1 cellular context compared by ENCODE assay signal in the genomic region with DNA sequence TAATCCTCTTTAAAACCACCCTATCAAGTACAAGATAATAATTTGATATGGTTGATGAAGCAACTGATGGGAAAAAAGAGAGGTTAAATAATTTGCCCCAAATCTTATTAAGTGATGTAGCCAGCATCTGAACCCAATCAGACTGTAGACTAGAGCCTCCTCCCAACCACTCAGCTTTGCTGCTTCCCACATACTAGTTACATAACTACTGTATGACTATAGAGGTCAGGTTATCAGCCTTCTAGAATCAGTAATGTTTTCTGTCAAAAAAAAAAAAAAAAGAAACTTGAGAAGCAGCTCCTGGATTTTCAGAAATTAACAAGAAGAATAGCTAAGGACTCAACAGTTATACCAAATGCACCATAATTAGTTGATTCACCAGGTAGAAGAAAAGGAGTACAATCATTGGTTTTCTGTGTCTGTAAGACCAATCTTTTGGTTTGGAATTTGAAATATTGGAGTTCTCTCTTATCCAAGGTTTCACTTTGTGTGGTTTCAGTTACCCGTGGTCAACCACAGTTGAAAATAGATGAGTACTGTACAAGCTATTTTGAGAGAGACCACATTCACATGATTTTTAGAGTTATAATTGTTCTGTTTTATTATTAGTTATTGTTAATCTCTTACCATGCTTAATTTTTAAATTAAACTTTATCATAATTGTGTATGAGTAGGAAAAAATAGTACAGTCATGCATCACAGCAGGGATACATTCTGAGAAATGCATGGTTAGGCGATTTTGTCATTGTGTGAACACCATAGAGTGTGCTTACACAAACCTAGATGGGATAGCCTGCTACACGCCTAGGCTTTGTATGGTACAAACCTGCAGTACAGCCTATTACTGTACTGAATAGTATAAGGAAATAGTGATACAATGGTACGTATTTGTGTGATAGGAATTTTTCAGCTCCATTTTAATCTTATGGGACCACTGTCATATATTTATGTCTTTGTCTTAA.
TF ChIP-seq lines count a peak whose summit lies in the region.

No MANE protein-coding gene starts in this region.

TF ChIP-seq in GM12878, 131 proteins besides CTCF, POLR2A, EP300 and RAD21 (continued from another document):
- TF ChIP-seq, protein P1, sequence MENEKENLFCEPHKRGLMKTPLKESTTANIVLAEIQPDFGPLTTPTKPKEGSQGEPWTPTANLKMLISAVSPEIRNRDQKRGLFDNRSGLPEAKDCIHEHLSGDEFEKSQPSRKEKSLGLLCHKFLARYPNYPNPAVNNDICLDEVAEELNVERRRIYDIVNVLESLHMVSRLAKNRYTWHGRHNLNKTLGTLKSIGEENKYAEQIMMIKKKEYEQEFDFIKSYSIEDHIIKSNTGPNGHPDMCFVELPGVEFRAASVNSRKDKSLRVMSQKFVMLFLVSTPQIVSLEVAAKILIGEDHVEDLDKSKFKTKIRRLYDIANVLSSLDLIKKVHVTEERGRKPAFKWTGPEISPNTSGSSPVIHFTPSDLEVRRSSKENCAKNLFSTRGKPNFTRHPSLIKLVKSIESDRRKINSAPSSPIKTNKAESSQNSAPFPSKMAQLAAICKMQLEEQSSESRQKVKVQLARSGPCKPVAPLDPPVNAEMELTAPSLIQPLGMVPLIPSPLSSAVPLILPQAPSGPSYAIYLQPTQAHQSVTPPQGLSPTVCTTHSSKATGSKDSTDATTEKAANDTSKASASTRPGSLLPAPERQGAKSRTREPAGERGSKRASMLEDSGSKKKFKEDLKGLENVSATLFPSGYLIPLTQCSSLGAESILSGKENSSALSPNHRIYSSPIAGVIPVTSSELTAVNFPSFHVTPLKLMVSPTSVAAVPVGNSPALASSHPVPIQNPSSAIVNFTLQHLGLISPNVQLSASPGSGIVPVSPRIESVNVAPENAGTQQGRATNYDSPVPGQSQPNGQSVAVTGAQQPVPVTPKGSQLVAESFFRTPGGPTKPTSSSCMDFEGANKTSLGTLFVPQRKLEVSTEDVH (IDR thresholded peaks at IDR 0.05; ENCODE audit: low read depth, partially characterized antibody) = no peak
- peak; percentile 65 for TF ChIP-seq MEF2B (IDR thresholded peaks at IDR 0.05; ENCODE audit: partially characterized antibody, poor library complexity, severe bottlenecking)
- TF ChIP-seq SREBF2 (IDR thresholded peaks at IDR 0.05; ENCODE audit: low read length) = no peak
- TF ChIP-seq, protein P2, sequence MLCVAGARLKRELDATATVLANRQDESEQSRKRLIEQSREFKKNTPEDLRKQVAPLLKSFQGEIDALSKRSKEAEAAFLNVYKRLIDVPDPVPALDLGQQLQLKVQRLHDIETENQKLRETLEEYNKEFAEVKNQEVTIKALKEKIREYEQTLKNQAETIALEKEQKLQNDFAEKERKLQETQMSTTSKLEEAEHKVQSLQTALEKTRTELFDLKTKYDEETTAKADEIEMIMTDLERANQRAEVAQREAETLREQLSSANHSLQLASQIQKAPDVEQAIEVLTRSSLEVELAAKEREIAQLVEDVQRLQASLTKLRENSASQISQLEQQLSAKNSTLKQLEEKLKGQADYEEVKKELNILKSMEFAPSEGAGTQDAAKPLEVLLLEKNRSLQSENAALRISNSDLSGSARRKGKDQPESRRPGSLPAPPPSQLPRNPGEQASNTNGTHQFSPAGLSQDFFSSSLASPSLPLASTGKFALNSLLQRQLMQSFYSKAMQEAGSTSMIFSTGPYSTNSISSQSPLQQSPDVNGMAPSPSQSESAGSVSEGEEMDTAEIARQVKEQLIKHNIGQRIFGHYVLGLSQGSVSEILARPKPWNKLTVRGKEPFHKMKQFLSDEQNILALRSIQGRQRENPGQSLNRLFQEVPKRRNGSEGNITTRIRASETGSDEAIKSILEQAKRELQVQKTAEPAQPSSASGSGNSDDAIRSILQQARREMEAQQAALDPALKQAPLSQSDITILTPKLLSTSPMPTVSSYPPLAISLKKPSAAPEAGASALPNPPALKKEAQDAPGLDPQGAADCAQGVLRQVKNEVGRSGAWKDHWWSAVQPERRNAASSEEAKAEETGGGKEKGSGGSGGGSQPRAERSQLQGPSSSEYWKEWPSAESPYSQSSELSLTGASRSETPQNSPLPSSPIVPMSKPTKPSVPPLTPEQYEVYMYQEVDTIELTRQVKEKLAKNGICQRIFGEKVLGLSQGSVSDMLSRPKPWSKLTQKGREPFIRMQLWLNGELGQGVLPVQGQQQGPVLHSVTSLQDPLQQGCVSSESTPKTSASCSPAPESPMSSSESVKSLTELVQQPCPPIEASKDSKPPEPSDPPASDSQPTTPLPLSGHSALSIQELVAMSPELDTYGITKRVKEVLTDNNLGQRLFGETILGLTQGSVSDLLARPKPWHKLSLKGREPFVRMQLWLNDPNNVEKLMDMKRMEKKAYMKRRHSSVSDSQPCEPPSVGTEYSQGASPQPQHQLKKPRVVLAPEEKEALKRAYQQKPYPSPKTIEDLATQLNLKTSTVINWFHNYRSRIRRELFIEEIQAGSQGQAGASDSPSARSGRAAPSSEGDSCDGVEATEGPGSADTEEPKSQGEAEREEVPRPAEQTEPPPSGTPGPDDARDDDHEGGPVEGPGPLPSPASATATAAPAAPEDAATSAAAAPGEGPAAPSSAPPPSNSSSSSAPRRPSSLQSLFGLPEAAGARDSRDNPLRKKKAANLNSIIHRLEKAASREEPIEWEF (IDR thresholded peaks at IDR 0.05; ENCODE audit: insufficient replicate concordance, low read depth, low read length) = no peak
- TF ChIP-seq CBFB (IDR thresholded peaks at IDR 0.05; ENCODE audit: low read depth) = 0 out of 2 replicates have a peak, but pooled peaks have one; percentile 15
- no peak for TF ChIP-seq LARP7 (IDR thresholded peaks at IDR 0.05)
- TF ChIP-seq MEF2A (IDR thresholded peaks at IDR 0.05; ENCODE audit: insufficient read depth, low read depth, low read length) = peak; percentile 91
- TF ChIP-seq PAX5 (IDR thresholded peaks at IDR 0.05; ENCODE audit: borderline replicate concordance, low read depth, low read length) = no peak
- TF ChIP-seq SIX5 (IDR thresholded peaks at IDR 0.05; ENCODE audit: low read depth, low read length, severe bottlenecking) = no peak
- TF ChIP-seq, protein P3, sequence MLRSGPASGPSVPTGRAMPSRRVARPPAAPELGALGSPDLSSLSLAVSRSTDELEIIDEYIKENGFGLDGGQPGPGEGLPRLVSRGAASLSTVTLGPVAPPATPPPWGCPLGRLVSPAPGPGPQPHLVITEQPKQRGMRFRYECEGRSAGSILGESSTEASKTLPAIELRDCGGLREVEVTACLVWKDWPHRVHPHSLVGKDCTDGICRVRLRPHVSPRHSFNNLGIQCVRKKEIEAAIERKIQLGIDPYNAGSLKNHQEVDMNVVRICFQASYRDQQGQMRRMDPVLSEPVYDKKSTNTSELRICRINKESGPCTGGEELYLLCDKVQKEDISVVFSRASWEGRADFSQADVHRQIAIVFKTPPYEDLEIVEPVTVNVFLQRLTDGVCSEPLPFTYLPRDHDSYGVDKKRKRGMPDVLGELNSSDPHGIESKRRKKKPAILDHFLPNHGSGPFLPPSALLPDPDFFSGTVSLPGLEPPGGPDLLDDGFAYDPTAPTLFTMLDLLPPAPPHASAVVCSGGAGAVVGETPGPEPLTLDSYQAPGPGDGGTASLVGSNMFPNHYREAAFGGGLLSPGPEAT (IDR thresholded peaks at IDR 0.05; ENCODE audit: low read depth) = no peak; the same call in 1 of the 2 replicates
- TF ChIP-seq ZSCAN29 (IDR thresholded peaks at IDR 0.05) = no peak
- no peak for TF ChIP-seq CHD4 (IDR thresholded peaks at IDR 0.05)
- TF ChIP-seq SUPT20H (IDR thresholded peaks at IDR 0.05; ENCODE audit: borderline replicate concordance, control insufficient read depth, low read depth, low read length) = no peak
- no peak for TF ChIP-seq CHD2 (IDR thresholded peaks at IDR 0.05; ENCODE audit: borderline replicate concordance, low read depth, low read length)
- TF ChIP-seq WRNIP1 (IDR thresholded peaks at IDR 0.05; ENCODE audit: borderline replicate concordance, low read depth, low read length) = no peak
- TF ChIP-seq, protein P4, sequence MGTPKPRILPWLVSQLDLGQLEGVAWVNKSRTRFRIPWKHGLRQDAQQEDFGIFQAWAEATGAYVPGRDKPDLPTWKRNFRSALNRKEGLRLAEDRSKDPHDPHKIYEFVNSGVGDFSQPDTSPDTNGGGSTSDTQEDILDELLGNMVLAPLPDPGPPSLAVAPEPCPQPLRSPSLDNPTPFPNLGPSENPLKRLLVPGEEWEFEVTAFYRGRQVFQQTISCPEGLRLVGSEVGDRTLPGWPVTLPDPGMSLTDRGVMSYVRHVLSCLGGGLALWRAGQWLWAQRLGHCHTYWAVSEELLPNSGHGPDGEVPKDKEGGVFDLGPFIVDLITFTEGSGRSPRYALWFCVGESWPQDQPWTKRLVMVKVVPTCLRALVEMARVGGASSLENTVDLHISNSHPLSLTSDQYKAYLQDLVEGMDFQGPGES (IDR thresholded peaks at IDR 0.05) = no peak
- no peak for TF ChIP-seq ESRRA (IDR thresholded peaks at IDR 0.05; ENCODE audit: low read length)
- peak; percentile 63 for TF ChIP-seq JUNB (IDR thresholded peaks at IDR 0.05)
- no peak for TF ChIP-seq YY1 (IDR thresholded peaks at IDR 0.05; ENCODE audit: low read depth, low read length)
- TF ChIP-seq IKZF1 (conservative IDR thresholded peaks at IDR 0.05) = peak; percentile 71
- TF ChIP-seq ATF7 (IDR thresholded peaks at IDR 0.05; ENCODE audit: low read depth) = no peak
- TF ChIP-seq, protein P5, sequence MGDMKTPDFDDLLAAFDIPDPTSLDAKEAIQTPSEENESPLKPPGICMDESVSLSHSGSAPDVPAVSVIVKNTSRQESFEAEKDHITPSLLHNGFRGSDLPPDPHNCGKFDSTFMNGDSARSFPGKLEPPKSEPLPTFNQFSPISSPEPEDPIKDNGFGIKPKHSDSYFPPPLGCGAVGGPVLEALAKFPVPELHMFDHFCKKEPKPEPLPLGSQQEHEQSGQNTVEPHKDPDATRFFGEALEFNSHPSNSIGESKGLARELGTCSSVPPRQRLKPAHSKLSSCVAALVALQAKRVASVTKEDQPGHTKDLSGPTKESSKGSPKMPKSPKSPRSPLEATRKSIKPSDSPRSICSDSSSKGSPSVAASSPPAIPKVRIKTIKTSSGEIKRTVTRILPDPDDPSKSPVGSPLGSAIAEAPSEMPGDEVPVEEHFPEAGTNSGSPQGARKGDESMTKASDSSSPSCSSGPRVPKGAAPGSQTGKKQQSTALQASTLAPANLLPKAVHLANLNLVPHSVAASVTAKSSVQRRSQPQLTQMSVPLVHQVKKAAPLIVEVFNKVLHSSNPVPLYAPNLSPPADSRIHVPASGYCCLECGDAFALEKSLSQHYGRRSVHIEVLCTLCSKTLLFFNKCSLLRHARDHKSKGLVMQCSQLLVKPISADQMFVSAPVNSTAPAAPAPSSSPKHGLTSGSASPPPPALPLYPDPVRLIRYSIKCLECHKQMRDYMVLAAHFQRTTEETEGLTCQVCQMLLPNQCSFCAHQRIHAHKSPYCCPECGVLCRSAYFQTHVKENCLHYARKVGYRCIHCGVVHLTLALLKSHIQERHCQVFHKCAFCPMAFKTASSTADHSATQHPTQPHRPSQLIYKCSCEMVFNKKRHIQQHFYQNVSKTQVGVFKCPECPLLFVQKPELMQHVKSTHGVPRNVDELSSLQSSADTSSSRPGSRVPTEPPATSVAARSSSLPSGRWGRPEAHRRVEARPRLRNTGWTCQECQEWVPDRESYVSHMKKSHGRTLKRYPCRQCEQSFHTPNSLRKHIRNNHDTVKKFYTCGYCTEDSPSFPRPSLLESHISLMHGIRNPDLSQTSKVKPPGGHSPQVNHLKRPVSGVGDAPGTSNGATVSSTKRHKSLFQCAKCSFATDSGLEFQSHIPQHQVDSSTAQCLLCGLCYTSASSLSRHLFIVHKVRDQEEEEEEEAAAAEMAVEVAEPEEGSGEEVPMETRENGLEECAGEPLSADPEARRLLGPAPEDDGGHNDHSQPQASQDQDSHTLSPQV (IDR thresholded peaks at IDR 0.05) = no peak
- TF ChIP-seq, protein P6, sequence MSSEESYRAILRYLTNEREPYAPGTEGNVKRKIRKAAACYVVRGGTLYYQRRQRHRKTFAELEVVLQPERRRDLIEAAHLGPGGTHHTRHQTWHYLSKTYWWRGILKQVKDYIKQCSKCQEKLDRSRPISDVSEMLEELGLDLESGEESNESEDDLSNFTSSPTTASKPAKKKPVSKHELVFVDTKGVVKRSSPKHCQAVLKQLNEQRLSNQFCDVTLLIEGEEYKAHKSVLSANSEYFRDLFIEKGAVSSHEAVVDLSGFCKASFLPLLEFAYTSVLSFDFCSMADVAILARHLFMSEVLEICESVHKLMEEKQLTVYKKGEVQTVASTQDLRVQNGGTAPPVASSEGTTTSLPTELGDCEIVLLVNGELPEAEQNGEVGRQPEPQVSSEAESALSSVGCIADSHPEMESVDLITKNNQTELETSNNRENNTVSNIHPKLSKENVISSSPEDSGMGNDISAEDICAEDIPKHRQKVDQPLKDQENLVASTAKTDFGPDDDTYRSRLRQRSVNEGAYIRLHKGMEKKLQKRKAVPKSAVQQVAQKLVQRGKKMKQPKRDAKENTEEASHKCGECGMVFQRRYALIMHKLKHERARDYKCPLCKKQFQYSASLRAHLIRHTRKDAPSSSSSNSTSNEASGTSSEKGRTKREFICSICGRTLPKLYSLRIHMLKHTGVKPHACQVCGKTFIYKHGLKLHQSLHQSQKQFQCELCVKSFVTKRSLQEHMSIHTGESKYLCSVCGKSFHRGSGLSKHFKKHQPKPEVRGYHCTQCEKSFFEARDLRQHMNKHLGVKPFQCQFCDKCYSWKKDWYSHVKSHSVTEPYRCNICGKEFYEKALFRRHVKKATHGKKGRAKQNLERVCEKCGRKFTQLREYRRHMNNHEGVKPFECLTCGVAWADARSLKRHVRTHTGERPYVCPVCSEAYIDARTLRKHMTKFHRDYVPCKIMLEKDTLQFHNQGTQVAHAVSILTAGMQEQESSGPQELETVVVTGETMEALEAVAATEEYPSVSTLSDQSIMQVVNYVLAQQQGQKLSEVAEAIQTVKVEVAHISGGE (CRISPR knock-in tag; IDR thresholded peaks at IDR 0.05) = no peak
- TF ChIP-seq SMAD5 (IDR thresholded peaks at IDR 0.05; ENCODE audit: low read depth) = no peak
- TF ChIP-seq JUND (IDR thresholded peaks at IDR 0.05; ENCODE audit: low read depth, low read length) = no peak
- no peak for TF ChIP-seq EGR1 (IDR thresholded peaks at IDR 0.05; ENCODE audit: borderline replicate concordance in 1 of 2, low read depth in 2 of 2, low read length in 2 of 2)
- no peak for TF ChIP-seq RELA (IDR thresholded peaks at IDR 0.05; ENCODE audit: borderline replicate concordance, partially characterized antibody)
- no peak for TF ChIP-seq TCF7 (IDR thresholded peaks at IDR 0.05; ENCODE audit: borderline replicate concordance)
- TF ChIP-seq FOS (IDR thresholded peaks at IDR 0.05; ENCODE audit: borderline replicate concordance, extremely low read depth, insufficient read length) = no peak
- TF ChIP-seq BHLHE40 (IDR thresholded peaks at IDR 0.05; ENCODE audit: borderline replicate concordance in 1 of 2, low read depth in 2 of 2, low read length in 1 of 2) = no peak
- no peak for TF ChIP-seq BMI1 (IDR thresholded peaks at IDR 0.05; ENCODE audit: borderline replicate concordance)
- TF ChIP-seq, protein P7, sequence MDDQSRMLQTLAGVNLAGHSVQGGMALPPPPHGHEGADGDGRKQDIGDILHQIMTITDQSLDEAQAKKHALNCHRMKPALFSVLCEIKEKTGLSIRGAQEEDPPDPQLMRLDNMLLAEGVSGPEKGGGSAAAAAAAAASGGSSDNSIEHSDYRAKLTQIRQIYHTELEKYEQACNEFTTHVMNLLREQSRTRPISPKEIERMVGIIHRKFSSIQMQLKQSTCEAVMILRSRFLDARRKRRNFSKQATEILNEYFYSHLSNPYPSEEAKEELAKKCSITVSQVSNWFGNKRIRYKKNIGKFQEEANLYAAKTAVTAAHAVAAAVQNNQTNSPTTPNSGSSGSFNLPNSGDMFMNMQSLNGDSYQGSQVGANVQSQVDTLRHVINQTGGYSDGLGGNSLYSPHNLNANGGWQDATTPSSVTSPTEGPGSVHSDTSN (IDR thresholded peaks at IDR 0.05; ENCODE audit: insufficient replicate concordance, low read depth, low read length) = no peak
- no peak for TF ChIP-seq SPI1 (IDR thresholded peaks at IDR 0.05; ENCODE audit: borderline replicate concordance, insufficient read depth, low read depth, low read length)
